In genomic region chr11:83483808-83484207, GRCh38 we compare ENCODE assay signal across 2 cellular contexts.
TF ChIP-seq lines count a peak whose summit lies in the region.

No MANE protein-coding gene starts in this region.

TF ChIP-seq in GM23338, 12 proteins besides CTCF, POLR2A, EP300 and RAD21:
- TF ChIP-seq EZH2 (IDR thresholded peaks at IDR 0.05; ENCODE audit: low read depth, unreplicated experiment) = no peak
- no peak for TF ChIP-seq ZNF462 (CRISPR knock-in tag; IDR thresholded peaks at IDR 0.05)
- no peak for TF ChIP-seq POLR2AphosphoS5 (IDR thresholded peaks at IDR 0.05; ENCODE audit: low read depth)
- no peak for TF ChIP-seq REST (IDR thresholded peaks at IDR 0.05; ENCODE audit: unreplicated experiment)
- TF ChIP-seq CREB1 (CRISPR knock-in tag; IDR thresholded peaks at IDR 0.05; ENCODE audit: low read depth) = no peak
- no peak for TF ChIP-seq ZNF331 (CRISPR knock-in tag; IDR thresholded peaks at IDR 0.05; ENCODE audit: low read depth)
- no peak for TF ChIP-seq JUNB (IDR thresholded peaks at IDR 0.05; ENCODE audit: unreplicated experiment)
- no peak for TF ChIP-seq EZH2phosphoT487 (IDR thresholded peaks at IDR 0.05; ENCODE audit: unreplicated experiment)
- TF ChIP-seq ETS1 (IDR thresholded peaks at IDR 0.05) = no peak
- no peak for TF ChIP-seq STAT1 (IDR thresholded peaks at IDR 0.05; ENCODE audit: unreplicated experiment)
- no peak for TF ChIP-seq ZNF114 (CRISPR knock-in tag; IDR thresholded peaks at IDR 0.05)
- no peak for TF ChIP-seq NANOG (IDR thresholded peaks at IDR 0.05; ENCODE audit: borderline replicate concordance)

TF ChIP-seq in H1, 55 proteins besides CTCF, POLR2A, EP300 and RAD21:
- no peak for TF ChIP-seq BRCA1 (IDR thresholded peaks at IDR 0.05; ENCODE audit: low read depth, low read length)
- no peak for TF ChIP-seq YY1 (IDR thresholded peaks at IDR 0.05; ENCODE audit: low read depth, low read length)
- no peak for TF ChIP-seq CBX8 (IDR thresholded peaks at IDR 0.05; ENCODE audit: borderline replicate concordance, low read depth, low read length)
- no peak for TF ChIP-seq POLR2AphosphoS5 (IDR thresholded peaks at IDR 0.05; ENCODE audit: low read depth, low read length)
- no peak for TF ChIP-seq HDAC6 (IDR thresholded peaks at IDR 0.05; ENCODE audit: low read depth, low read length)
- TF ChIP-seq BACH1 (IDR thresholded peaks at IDR 0.05; ENCODE audit: low read length) = no peak
- TF ChIP-seq KDM5A (IDR thresholded peaks at IDR 0.05; ENCODE audit: low read length) = no peak
- TF ChIP-seq ZNF274 (IDR thresholded peaks at IDR 0.05; ENCODE audit: borderline replicate concordance, extremely low read depth, low read length) = no peak
- no peak for TF ChIP-seq ASH2L (IDR thresholded peaks at IDR 0.05; ENCODE audit: low read length)
- no peak for TF ChIP-seq TBP (IDR thresholded peaks at IDR 0.05; ENCODE audit: low read depth, low read length)
- no peak for TF ChIP-seq JUND (IDR thresholded peaks at IDR 0.05; ENCODE audit: low read length)
- no peak for TF ChIP-seq NRF1 (IDR thresholded peaks at IDR 0.05; ENCODE audit: low read depth, low read length)
- no peak for TF ChIP-seq KDM4A (IDR thresholded peaks at IDR 0.05; ENCODE audit: low read depth, low read length, severe bottlenecking)
- no peak for TF ChIP-seq CHD2 (IDR thresholded peaks at IDR 0.05; ENCODE audit: low read length)
- no peak for TF ChIP-seq RFX5 (IDR thresholded peaks at IDR 0.05; ENCODE audit: borderline replicate concordance, low read depth, low read length)
- TF ChIP-seq RBBP5 (IDR thresholded peaks at IDR 0.05; ENCODE audit: borderline replicate concordance, low read depth, low read length) = no peak
- no peak for TF ChIP-seq GTF2F1 (IDR thresholded peaks at IDR 0.05; ENCODE audit: borderline replicate concordance, low read depth, low read length)
- TF ChIP-seq SIN3A (conservative IDR thresholded peaks at IDR 0.05 in 1 of 2, IDR thresholded peaks at IDR 0.05 in 1 of 2; ENCODE audit: low read depth in 1 of 2, low read length in 2 of 2) = no peak
- no peak for TF ChIP-seq CBX5 (IDR thresholded peaks at IDR 0.05; ENCODE audit: low read depth, low read length)
- no peak for TF ChIP-seq SUZ12 (IDR thresholded peaks at IDR 0.05; ENCODE audit: low read length)
